8 cellular contexts compared by ENCODE assay signal in genomic region chr3:182979719-182980191, GRCh38. TPM values are rescaled to one million over a fixed set of nuclear protein-coding genes. Genes with fewer than 3 reads are reported as not detected.
A peak's percentile ranks its signal among the peaks of the same experiment; 100 is the strongest.
DNase-seq lines count a peak whose midpoint lies in the region; ATAC-seq and TF ChIP-seq lines count a peak whose summit lies in the region.

No MANE protein-coding gene starts in this region.

- H3K9me2 ChIP-seq in DOHH2 (replicated peaks; ENCODE audit: control insufficient read depth, low read length) = no peaks in the 10 kb centered on the region

- H3K27ac Mint-ChIP-seq in IgD-negative memory B cell (peak overlapping the region; percentile 84 to 94 (median 85)), T-helper 17 cell (peak overlapping the region; percentile 89)
- H3K27ac Mint-ChIP-seq in effector memory CD8-positive, alpha-beta T cell = peak overlapping the region; percentile 92 to 94

- intact Hi-C loops in tibial artery (cut with DNase I; ENCODE audit: low total_unique reads) = no loop called here

- H3K27me3 ChIP-seq in DOHH2 (ENCODE audit: control insufficient read depth, low read length) (no peaks in the 10 kb centered on the region), mesenchymal stem cell (ENCODE audit: control insufficient read depth in 1 of 2, insufficient read depth in 1 of 2, low read length in 2 of 2) (no peaks in the 10 kb centered on the region), tibial artery (no peaks in the 10 kb centered on the region)

- H3K14ac ChIP-seq in mesenchymal stem cell (ENCODE audit: low read length in 2 of 2) = no peak overlapping the region

- peak overlapping the region; percentile 87 for H2BK120ac ChIP-seq in mesenchymal stem cell (ENCODE audit: low read depth, low read length)

- H2BK5ac ChIP-seq in mesenchymal stem cell (ENCODE audit: low read depth, low read length, poor library complexity, severe bottlenecking) = peak overlapping the region; percentile 74

- no peak overlapping the region for H2AFZ ChIP-seq in mesenchymal stem cell (ENCODE audit: low read depth, low read length)

- H3K79me1 ChIP-seq in mesenchymal stem cell (replicated peaks; ENCODE audit: low read length, poor library complexity, severe bottlenecking) = peaks cover 1% of the 10 kb centered on the region

- peaks cover 38% of the 10 kb centered on the region for H3K4me1 ChIP-seq in DOHH2 (ENCODE audit: control insufficient read depth, low read length)
- H3K4me1 ChIP-seq in mesenchymal stem cell (ENCODE audit: control insufficient read depth, insufficient read depth, low read depth, low read length) = peaks cover 10% of the 10 kb centered on the region
- peaks cover 0 to 20% (median 11%) of the 10 kb centered on the region in 4 donors for H3K4me1 ChIP-seq in tibial artery

- TF ChIP-seq CTCF in DOHH2 (IDR thresholded peaks at IDR 0.05; ENCODE audit: low read depth, low read length, poor library complexity, severe bottlenecking) = no peak
- no peak for TF ChIP-seq CTCF in tibial artery (IDR thresholded peaks at IDR 0.05)

- no peak overlapping the region for H4K91ac ChIP-seq in mesenchymal stem cell (ENCODE audit: low read length)

- DNase-seq in T-helper 17 cell = peak in 2 of 3 donors; percentile 14 to 29
- peak in 1 of 3 experiments; percentile 5 for DNase-seq in effector memory CD8-positive, alpha-beta T cell
- peak; percentile 45 for DNase-seq in mesenchymal stem cell
- peak in 1 of 2 donors; percentile 23 for DNase-seq in tibial artery
- no peak for DNase-seq in kidney glomerular epithelial cell (lab: John Stamatoyannopoulos, UW)

- H3K36me3 ChIP-seq in DOHH2 (ENCODE audit: control insufficient read depth, low read length) = no peaks in the 10 kb centered on the region
- H3K36me3 ChIP-seq in mesenchymal stem cell (ENCODE audit: control insufficient read depth in 1 of 2, insufficient read depth in 2 of 2, low read depth in 1 of 2, low read length in 2 of 2) = no peaks in the 10 kb centered on the region
- H3K36me3 ChIP-seq in tibial artery = no peaks in the 10 kb centered on the region

- no peaks in the 10 kb centered on the region for H3K36me3 Mint-ChIP-seq in IgD-negative memory B cell
- no peaks in the 10 kb centered on the region for H3K36me3 Mint-ChIP-seq in T-helper 17 cell (ENCODE audit: low read depth)
- peaks cover 15% of the 10 kb centered on the region for H3K36me3 Mint-ChIP-seq in effector memory CD8-positive, alpha-beta T cell (ENCODE audit: insufficient read depth)

- H3K4me3 Mint-ChIP-seq in IgD-negative memory B cell = peak overlapping the region; percentile 92 to 99 (median 95)
- H3K4me3 Mint-ChIP-seq in T-helper 17 cell = no peak overlapping the region
- H3K4me3 Mint-ChIP-seq in effector memory CD8-positive, alpha-beta T cell = peak overlapping the region; percentile 87 to 93

- H3K4me3 ChIP-seq in DOHH2 (ENCODE audit: low read length) (peak overlapping the region; percentile 92), mesenchymal stem cell (ENCODE audit: insufficient read depth in 1 of 2, low read depth in 1 of 2, low read length in 2 of 2) (peak overlapping the region; percentile 93 to 98), tibial artery (peak overlapping the region; percentile 98 to 100)

- H3K4me2 ChIP-seq in DOHH2 (ENCODE audit: low read length) = peak overlapping the region; percentile 69
- H3K4me2 ChIP-seq in mesenchymal stem cell (ENCODE audit: low read length, poor library complexity, severe bottlenecking) = peak overlapping the region; percentile 90

- peak; percentile 29 for ATAC-seq in GM21447 (IDR thresholded peaks at IDR 0.05; ENCODE audit: unreplicated experiment)
- ATAC-seq in T-helper 17 cell = peak; percentile 6
- ATAC-seq in effector memory CD8-positive, alpha-beta T cell (replicated peaks) = peak; percentile 0

- H3K9me3 Mint-ChIP-seq in IgD-negative memory B cell = no peaks in the 10 kb centered on the region
- H3K9me3 Mint-ChIP-seq in effector memory CD8-positive, alpha-beta T cell = no peaks in the 10 kb centered on the region

- H3K4me1 Mint-ChIP-seq in IgD-negative memory B cell (peaks cover 12 to 23% (median 22%) of the 10 kb centered on the region in 3 donors), T-helper 17 cell (peaks cover 32% of the 10 kb centered on the region)
- H3K4me1 Mint-ChIP-seq in effector memory CD8-positive, alpha-beta T cell (ENCODE audit: low read depth in 2 of 2) = peaks cover 24 to 34% of the 10 kb centered on the region in 2 donors

- no peak overlapping the region for H3K23ac ChIP-seq in mesenchymal stem cell (ENCODE audit: low read length in 2 of 2)

- H3K27ac ChIP-seq in DOHH2 (ENCODE audit: low read depth, low read length) = peak overlapping the region; percentile 54
- no peak overlapping the region for H3K27ac ChIP-seq in mesenchymal stem cell (ENCODE audit: low read length, poor library complexity, severe bottlenecking)
- peak overlapping the region; percentile 84 to 92 for H3K27ac ChIP-seq in tibial artery

- no peak overlapping the region for H2BK12ac ChIP-seq in mesenchymal stem cell (ENCODE audit: low read length in 2 of 2)

- 0% methylated on average over 6 of the region's 29 CpGs for WGBS in mesenchymal stem cell

- H3K79me2 ChIP-seq in DOHH2 (ENCODE audit: control insufficient read depth, low read length) = peaks cover 52% of the 10 kb centered on the region

- H2AK5ac ChIP-seq in mesenchymal stem cell (ENCODE audit: low read length, severe bottlenecking) = no peak overlapping the region

- peaks cover 10% of the 10 kb centered on the region; the same call in 1 of the 2 replicates for H3F3A ChIP-seq in DOHH2 (ENCODE audit: control insufficient read depth, insufficient read depth)

- H3K27me3 Mint-ChIP-seq in IgD-negative memory B cell = no peaks in the 10 kb centered on the region
- no peaks in the 10 kb centered on the region for H3K27me3 Mint-ChIP-seq in T-helper 17 cell
- no peaks in the 10 kb centered on the region for H3K27me3 Mint-ChIP-seq in effector memory CD8-positive, alpha-beta T cell

- peaks cover 23% of the 10 kb centered on the region; the same call in 1 of the 2 replicates for H4K20me1 ChIP-seq in DOHH2 (ENCODE audit: control insufficient read depth, insufficient read depth, low read depth, low read length)

- no peaks in the 10 kb centered on the region for H3K9me3 ChIP-seq in DOHH2 (ENCODE audit: control insufficient read depth, insufficient read depth, low read length)
- no peaks in the 10 kb centered on the region for H3K9me3 ChIP-seq in T-helper 17 cell (ENCODE audit: control insufficient read depth, low read length, poor library complexity, severe bottlenecking)
- H3K9me3 ChIP-seq in mesenchymal stem cell (ENCODE audit: control insufficient read depth, low read length) = no peaks in the 10 kb centered on the region
- no peaks in the 10 kb centered on the region for H3K9me3 ChIP-seq in tibial artery

- peak overlapping the region; percentile 92 for H3K9ac ChIP-seq in mesenchymal stem cell (ENCODE audit: low read length)

- peak overlapping the region in 1 of 2 experiments; percentile 40 for H3K18ac ChIP-seq in mesenchymal stem cell (ENCODE audit: low read depth in 1 of 2, low read length in 2 of 2)

- no peak overlapping the region for H3K4ac ChIP-seq in mesenchymal stem cell (ENCODE audit: low read depth in 1 of 2, low read length in 2 of 2)

- H2BK15ac ChIP-seq in mesenchymal stem cell (ENCODE audit: low read depth, poor library complexity, severe bottlenecking) = no peak overlapping the region

- no peak overlapping the region for H4K8ac ChIP-seq in mesenchymal stem cell (ENCODE audit: low read length)

RNA-seq across cellular contexts. Expression of gene DCUN1D1, which starts 0.6 kb away (rescaled TPM):
- polyA plus RNA-seq in IgD-negative memory B cell = 20.8 TPM
- total RNA-seq in T-helper 17 cell = 10 to 100 TPM; 32.7 to 51.5 TPM
- polyA plus RNA-seq in mesenchymal stem cell (2013, experiment 1 of 2) = 38.5 TPM
- polyA plus RNA-seq in mesenchymal stem cell (2013, experiment 2 of 2) = 42.5 TPM
